ENCODE assay signal across 1 cellular context in genomic region chr2:197577446-197577845, GRCh38.
TF ChIP-seq lines count a peak whose summit lies in the region.

No MANE protein-coding gene starts in this region.

TF ChIP-seq in H1, 55 proteins besides CTCF, POLR2A, EP300 and RAD21:
- TF ChIP-seq YY1 (IDR thresholded peaks at IDR 0.05; ENCODE audit: low read depth, low read length) (no peak), SUZ12 (IDR thresholded peaks at IDR 0.05; ENCODE audit: low read length) (no peak), RFX5 (IDR thresholded peaks at IDR 0.05; ENCODE audit: borderline replicate concordance, low read depth, low read length) (no peak), RXRA (IDR thresholded peaks at IDR 0.05; ENCODE audit: insufficient read depth, low read depth, low read length) (no peak), GABPA (IDR thresholded peaks at IDR 0.05; ENCODE audit: borderline replicate concordance, insufficient read depth, low read length) (no peak), BACH1 (IDR thresholded peaks at IDR 0.05; ENCODE audit: low read length) (no peak), TCF12 (IDR thresholded peaks at IDR 0.05; ENCODE audit: low read depth, low read length) (no peak)
